Comparison of ENCODE assay signal across 25 cellular contexts in the genomic region with DNA sequence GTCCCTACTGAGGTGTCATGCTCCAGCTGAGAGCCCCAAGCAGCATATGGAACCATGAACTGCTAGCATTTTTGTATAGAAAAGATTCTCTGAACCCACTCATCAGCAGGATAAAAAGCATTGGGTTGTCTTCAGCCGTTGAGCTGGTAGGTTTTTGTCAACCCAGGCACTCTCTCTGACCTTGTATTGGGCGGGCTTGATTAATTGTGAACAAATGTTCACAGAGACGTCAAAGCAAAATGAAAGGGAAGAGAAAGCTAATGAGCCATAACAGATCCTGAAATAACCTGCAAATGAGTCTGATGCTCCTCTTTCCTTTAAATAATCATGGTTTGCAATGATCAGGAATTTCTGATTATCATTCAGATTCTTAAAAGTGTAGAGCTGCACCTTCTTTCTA.
"Had no signal": no experiment of that assay in that cellular context is flagged by ENCODE, and none has a peak within 500 bp of the region (broad histone marks: within the 10 kb centered on the region; RNA-seq: fewer than 3 reads in every experiment).

No MANE protein-coding gene starts in this region.

- H3K9me3 Mint-ChIP-seq: activated CD8-positive, alpha-beta T cell treated with anti-CD3 and anti-CD28 coated beads for 36 hours; activated naive CD8-positive, alpha-beta T cell treated with anti-CD3 and anti-CD28 coated beads, Interleukin-2, amount 10 ng/mL, durations not matched to agents 7 days and 5 days; T-helper 2 cell treated with Interferon-gamma antibody and Interleukin-4, amounts not matched to agents 5 μg/mL and 100 μg/mL, for 36 hours had no signal

- H3K27me3 ChIP-seq: adrenal gland, breast epithelium, SJCRH30 had no signal

- H3K4me2 ChIP-seq: SK-N-SH had no signal

- H3K4me3 ChIP-seq: adrenal gland, breast epithelium, SJCRH30 had no signal

- H3K27ac Mint-ChIP-seq: activated CD8-positive, alpha-beta T cell treated with anti-CD3 and anti-CD28 coated beads for 36 hours; activated naive CD8-positive, alpha-beta T cell treated with anti-CD3 and anti-CD28 coated beads, Interleukin-2, amount 10 ng/mL, durations not matched to agents 7 days and 5 days; T-helper 2 cell treated with Interferon-gamma antibody and Interleukin-4, amounts not matched to agents 5 μg/mL and 100 μg/mL, for 36 hours had no signal

- H3K4me1 ChIP-seq: adrenal gland, breast epithelium, SJCRH30 had no signal

- H3K9me3 ChIP-seq: adrenal gland, breast epithelium, SJCRH30 had no signal

- H3K4me3 Mint-ChIP-seq: activated CD8-positive, alpha-beta T cell treated with anti-CD3 and anti-CD28 coated beads for 36 hours; activated naive CD8-positive, alpha-beta T cell treated with anti-CD3 and anti-CD28 coated beads, Interleukin-2, amount 10 ng/mL, durations not matched to agents 7 days and 5 days; T-helper 2 cell treated with Interferon-gamma antibody and Interleukin-4, amounts not matched to agents 5 μg/mL and 100 μg/mL, for 36 hours had no signal

- DNase-seq: activated CD4-positive, alpha-beta T cell treated with anti-CD3 and anti-CD28 coated beads for 4 hours; activated CD8-positive, alpha-beta memory T cell treated with anti-CD3 and anti-CD28 coated beads, Interleukin-2, amount 50 U/mL, for 4 hours; activated CD8-positive, alpha-beta T cell treated with anti-CD3 and anti-CD28 coated beads for 36 hours; activated naive CD4-positive, alpha-beta T cell treated with anti-CD3 and anti-CD28 coated beads, Interleukin-2, amount 50 U/mL, for 16 hours; activated naive CD8-positive, alpha-beta T cell treated with anti-CD3 and anti-CD28 coated beads, Interleukin-2, amount 10 ng/mL, durations not matched to agents 7 days and 5 days; anterior cingulate cortex; caudate nucleus; Kasumi-1; KBM-7; NCI-H1048; NCI-H1930; NCI-H2171; NCI-H2227 treated with DMSO at 0.1 percent for 48 hours; NCI-H526 treated with DMSO at 0.1 percent for 48 hours; NCI-H82; NK-92 treated with Interleukin-12 subunit alpha and Interleukin-12 subunit beta, amount 100 ng/mL, for 24 hours; OCI-M1; SK-N-SH; SW 1271 had no signal

- H3K27ac ChIP-seq: adrenal gland, breast epithelium, SJCRH30 had no signal

- H3K36me3 ChIP-seq: adrenal gland, breast epithelium, SJCRH30 had no signal

- H3K4me1 Mint-ChIP-seq: activated naive CD8-positive, alpha-beta T cell treated with anti-CD3 and anti-CD28 coated beads, Interleukin-2, amount 10 ng/mL, durations not matched to agents 7 days and 5 days had no signal

- H3K27me3 Mint-ChIP-seq: activated CD8-positive, alpha-beta T cell treated with anti-CD3 and anti-CD28 coated beads for 36 hours; activated naive CD8-positive, alpha-beta T cell treated with anti-CD3 and anti-CD28 coated beads, Interleukin-2, amount 10 ng/mL, durations not matched to agents 7 days and 5 days had no signal

- ATAC-seq: activated CD4-positive, CD25-positive, alpha-beta regulatory T cell treated with anti-CD3 and anti-CD28 coated beads, Interleukin-2, amount 50 U/mL, for 24 hours; activated CD8-positive, alpha-beta T cell treated with anti-CD3 and anti-CD28 coated beads for 36 hours; Panc1 had no signal

- H3K36me3 Mint-ChIP-seq: activated naive CD8-positive, alpha-beta T cell treated with anti-CD3 and anti-CD28 coated beads, Interleukin-2, amount 10 ng/mL, durations not matched to agents 7 days and 5 days had no signal

- H3K9ac ChIP-seq: SK-N-SH had no signal
